ENCODE assay signal across 20 cellular contexts in the genomic region with DNA sequence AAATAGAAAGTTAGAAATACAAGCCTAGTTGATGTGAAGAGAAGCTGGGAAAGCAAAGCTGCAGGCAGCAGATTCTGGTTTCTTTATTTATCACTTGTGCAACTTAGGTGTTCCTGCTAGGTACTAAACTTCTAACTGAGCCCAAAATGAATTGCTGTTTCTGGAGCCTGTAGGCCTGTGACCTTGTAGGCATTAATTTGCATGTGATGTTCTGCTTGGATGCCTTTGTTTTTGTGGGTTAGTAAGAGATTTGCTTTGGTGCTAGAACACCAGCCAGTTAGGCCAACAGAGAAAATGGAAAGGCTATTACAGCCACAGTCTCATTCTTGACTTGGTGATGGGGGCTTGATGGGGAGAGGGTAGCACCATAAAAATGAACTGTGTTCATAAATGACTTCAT.
A peak's percentile ranks its signal among the peaks of the same experiment; 100 is the strongest.
DNase-seq lines count a peak whose midpoint lies in the region; ATAC-seq lines count a peak whose summit lies in the region.
"Had no signal": no experiment of that assay in that cellular context is flagged by ENCODE, and none has a peak within 500 bp of the region (broad histone marks: within the 10 kb centered on the region; RNA-seq: fewer than 3 reads in every experiment).

No MANE protein-coding gene starts in this region.

- no peaks in the 10 kb centered on the region for H3K9me3 Mint-ChIP-seq in activated CD8-positive, alpha-beta T cell treated with anti-CD3 and anti-CD28 coated beads, Interleukin-2, amount 10 ng/mL, durations not matched to agents 7 days and 5 days (ENCODE audit: insufficient read depth)

- H3K27me3 Mint-ChIP-seq in activated CD8-positive, alpha-beta T cell treated with anti-CD3 and anti-CD28 coated beads, Interleukin-2, amount 10 ng/mL, durations not matched to agents 7 days and 5 days (ENCODE audit: low read depth), result no peaks in the 10 kb centered on the region

- no peaks in the 10 kb centered on the region for H3K36me3 Mint-ChIP-seq in activated CD8-positive, alpha-beta T cell treated with anti-CD3 and anti-CD28 coated beads, Interleukin-2, amount 10 ng/mL, durations not matched to agents 7 days and 5 days (ENCODE audit: low read depth)

- POLR2A ChIA-PET in activated CD8-positive, alpha-beta T cell treated with anti-CD3 and anti-CD28 coated beads, Interleukin-2, amount 10 ng/mL, durations not matched to agents 7 days and 5 days (lab: Charles Lee), result no interaction called here

- H3K4me3 Mint-ChIP-seq in activated CD8-positive, alpha-beta T cell treated with anti-CD3 and anti-CD28 coated beads, Interleukin-2, amount 10 ng/mL, durations not matched to agents 7 days and 5 days, result no peak overlapping the region

- CTCF ChIA-PET in activated CD8-positive, alpha-beta T cell treated with anti-CD3 and anti-CD28 coated beads, Interleukin-2, amount 10 ng/mL, durations not matched to agents 7 days and 5 days (lab: Charles Lee), result no interaction called here

- no peak overlapping the region for H3K27ac Mint-ChIP-seq in activated CD8-positive, alpha-beta T cell treated with anti-CD3 and anti-CD28 coated beads, Interleukin-2, amount 10 ng/mL, durations not matched to agents 7 days and 5 days

- DNase-seq in iPS-NIHi7 (ENCODE audit: extremely low spot score) (no peak), SW 1271 (lab: John Stamatoyannopoulos, UW) (no peak), DMS79 (lab: John Stamatoyannopoulos, UW) (no peak)
- no peak for DNase-seq in activated CD8-positive, alpha-beta T cell treated with anti-CD3 and anti-CD28 coated beads, Interleukin-2, amount 10 ng/mL, durations not matched to agents 7 days and 5 days
- DNase-seq: activated CD4-positive, alpha-beta T cell treated with anti-CD3 and anti-CD28 coated beads for 48 hours; activated CD8-positive, alpha-beta memory T cell treated with anti-CD3 and anti-CD28 coated beads, Interleukin-2, amount 50 U/mL, for 4 hours; activated effector memory CD4-positive, alpha-beta T cell treated with anti-CD3 and anti-CD28 coated beads, Interleukin-2, amount 50 U/mL, for 16 hours; adrenal gland; DMS 273 treated with DMSO at 0.1 percent for 48 hours; H7; NCI-H2029; nucleus accumbens; stimulated activated naive CD4-positive, alpha-beta T cell; tibial artery had no signal

- peak; percentile 66 for ATAC-seq in GM18499 (IDR thresholded peaks at IDR 0.05; ENCODE audit: insufficient read depth, unreplicated experiment)
- peak; percentile 54 for ATAC-seq in GM19397 (IDR thresholded peaks at IDR 0.05; ENCODE audit: unreplicated experiment)
- ATAC-seq in HG02938 (IDR thresholded peaks at IDR 0.05; ENCODE audit: unreplicated experiment), result peak; percentile 77
- ATAC-seq in HG03520 (IDR thresholded peaks at IDR 0.05; ENCODE audit: unreplicated experiment), result peak; percentile 53
- ATAC-seq in activated CD8-positive, alpha-beta T cell treated with anti-CD3 and anti-CD28 coated beads, Interleukin-2, amount 10 ng/mL, durations not matched to agents 7 days and 5 days, result no peak
- ATAC-seq: esophagus mucosa, left lobe of liver had no signal

- no peaks in the 10 kb centered on the region for H3K4me1 Mint-ChIP-seq in activated CD8-positive, alpha-beta T cell treated with anti-CD3 and anti-CD28 coated beads, Interleukin-2, amount 10 ng/mL, durations not matched to agents 7 days and 5 days (ENCODE audit: low read depth)
